15 cellular contexts compared by ENCODE assay signal in genomic region chr3:163043074-163043473, GRCh38.
A peak's percentile ranks its signal among the peaks of the same experiment; 100 is the strongest.
DNase-seq lines count a peak whose midpoint lies in the region; ATAC-seq and TF ChIP-seq lines count a peak whose summit lies in the region.
"Had no signal": no experiment of that assay in that cellular context is flagged by ENCODE, and none has a peak within 500 bp of the region (broad histone marks: within the 10 kb centered on the region; RNA-seq: fewer than 3 reads in every experiment).

No MANE protein-coding gene starts in this region.

- in situ Hi-C loops in brain microvascular endothelial cell (cut with HindIII; ENCODE audit: low pct_ligation_motif_present, low sequenced_read_pairs) = no loop called here

- ATAC-seq in DND-41 (ENCODE audit: insufficient read depth, low read depth) (no peak), mucosa of descending colon (peak; percentile 13)

- DNase-seq in DND-41 (no peak), HuH-7.5 (ENCODE audit: low spot score) (peak; percentile 8), brain microvascular endothelial cell (peak; percentile 13), mucosa of descending colon (peak in 1 of 3 donors; percentile 10), putamen (ENCODE audit: low spot score) (no peak), DMS114 treated with DMSO at 0.1 percent for 48 hours (lab: John Stamatoyannopoulos, UW; ENCODE audit: unreplicated experiment) (no peak), NCI-H128 (lab: John Stamatoyannopoulos, UW; ENCODE audit: unreplicated experiment) (no peak)
- DNase-seq in stimulated activated CD4-positive, alpha-beta T cell treated with anti-CD3 and anti-CD28 coated beads, Interleukin-1b, Interleukin-23, amount 100 ng/mL, for 48 hours = no peak
- DNase-seq: activated CD4-positive, alpha-beta T cell treated with anti-CD3 and anti-CD28 coated beads for 1 hour; DMS79 treated with DMSO at 0.1 percent for 48 hours; head of caudate nucleus; KBM-7; stimulated activated CD8-positive, alpha-beta memory T cell treated with anti-CD3 and anti-CD28 coated beads, Interleukin-4, amount 100 ng/mL, for 48 hours had no signal

- no peak overlapping the region for H2AFZ ChIP-seq in DND-41 (ENCODE audit: low read depth, low read length)

- intact Hi-C loops in mucosa of descending colon (cut with DNase I, micrococcal nuclease) = no loop called here

- no peaks in the 10 kb centered on the region for H3K79me2 ChIP-seq in DND-41 (ENCODE audit: insufficient read depth, low read length)

- H3K36me3 ChIP-seq in DND-41 (ENCODE audit: insufficient read depth, low read length) = no peaks in the 10 kb centered on the region
- H3K36me3 ChIP-seq in brain microvascular endothelial cell (replicated peaks) = no peaks in the 10 kb centered on the region
- H3K36me3 ChIP-seq in mucosa of descending colon (ENCODE audit: low read depth) = no peaks in the 10 kb centered on the region
- H3K36me3 ChIP-seq: SJCRH30 had no signal

- no peaks in the 10 kb centered on the region for H3K27me3 ChIP-seq in DND-41 (ENCODE audit: insufficient read depth, low read length, poor library complexity)
- no peaks in the 10 kb centered on the region for H3K27me3 ChIP-seq in brain microvascular endothelial cell (replicated peaks)
- H3K27me3 ChIP-seq: SJCRH30 had no signal

- no peaks in the 10 kb centered on the region for H4K20me1 ChIP-seq in DND-41 (ENCODE audit: insufficient read depth, low read length)

- H3K4me2 ChIP-seq in DND-41 (ENCODE audit: insufficient read depth, low read length) = no peak overlapping the region

- no peak overlapping the region for H3K27ac ChIP-seq in DND-41 (ENCODE audit: low read length)
- no peak overlapping the region for H3K27ac ChIP-seq in brain microvascular endothelial cell
- H3K27ac ChIP-seq: SJCRH30, skin epidermis had no signal

- H3K4me1 ChIP-seq in DND-41 (ENCODE audit: insufficient read depth, low read length) = peaks cover 32% of the 10 kb centered on the region
- H3K4me1 ChIP-seq in mucosa of descending colon (ENCODE audit: low read depth) = no peaks in the 10 kb centered on the region
- H3K4me1 ChIP-seq: SJCRH30 had no signal

- TF ChIP-seq CTCF in DND-41 (IDR thresholded peaks at IDR 0.05; ENCODE audit: borderline replicate concordance, extremely low read depth, low read length, poor library complexity, severe bottlenecking) (peak; percentile 34), brain microvascular endothelial cell (IDR thresholded peaks at IDR 0.05; ENCODE audit: low read depth, low read length, missing control alignments) (peak; percentile 75), mucosa of descending colon (IDR thresholded peaks at IDR 0.05) (no peak)

- no peak overlapping the region for H3K9ac ChIP-seq in DND-41 (ENCODE audit: low read depth, low read length)

- no peak overlapping the region for H3K4me3 ChIP-seq in DND-41 (ENCODE audit: low read depth in 1 of 2, low read length in 2 of 2)
- no peak overlapping the region for H3K4me3 ChIP-seq in brain microvascular endothelial cell (ENCODE audit: low read depth, low read length)
- H3K4me3 ChIP-seq in mucosa of descending colon = no peak overlapping the region
- H3K4me3 ChIP-seq: SJCRH30, skin epidermis had no signal

- H3K9me3 ChIP-seq in DND-41 (ENCODE audit: insufficient read depth, low read length, severe bottlenecking) (peaks cover 7% of the 10 kb centered on the region), mucosa of descending colon (no peaks in the 10 kb centered on the region)
- H3K9me3 ChIP-seq: SJCRH30 had no signal

Comparison
In these comparisons a context has a peak if more than half of its experiments do, and no peak if none do; other contexts are left out.
1. DNase-seq: peak in HuH-7.5 (single experiment) and brain microvascular endothelial cell (single experiment); none in DND-41 (single experiment), stimulated activated CD4-positive, alpha-beta T cell treated with anti-CD3 and anti-CD28 coated beads, Interleukin-1b, Interleukin-23, amount 100 ng/mL, for 48 hours (single experiment), putamen (single experiment), DMS114 treated with DMSO at 0.1 percent for 48 hours (single experiment) and NCI-H128 (single experiment).